Comparison of ENCODE assay signal across 1 cellular context in genomic region chr16:67001159-67001486, GRCh38.
TF ChIP-seq lines count a peak whose summit lies in the region.

No MANE protein-coding gene starts in this region.

TF ChIP-seq in SK-N-SH treated with all-trans-retinoic acid at 6 μM for 48 hours, 23 proteins besides CTCF, POLR2A, EP300 and RAD21 (continued from another document):
- TF ChIP-seq OSR1 (CRISPR knock-in tag; IDR thresholded peaks at IDR 0.05): no peak
